Comparison of ENCODE assay signal across 8 cellular contexts in the genomic region with DNA sequence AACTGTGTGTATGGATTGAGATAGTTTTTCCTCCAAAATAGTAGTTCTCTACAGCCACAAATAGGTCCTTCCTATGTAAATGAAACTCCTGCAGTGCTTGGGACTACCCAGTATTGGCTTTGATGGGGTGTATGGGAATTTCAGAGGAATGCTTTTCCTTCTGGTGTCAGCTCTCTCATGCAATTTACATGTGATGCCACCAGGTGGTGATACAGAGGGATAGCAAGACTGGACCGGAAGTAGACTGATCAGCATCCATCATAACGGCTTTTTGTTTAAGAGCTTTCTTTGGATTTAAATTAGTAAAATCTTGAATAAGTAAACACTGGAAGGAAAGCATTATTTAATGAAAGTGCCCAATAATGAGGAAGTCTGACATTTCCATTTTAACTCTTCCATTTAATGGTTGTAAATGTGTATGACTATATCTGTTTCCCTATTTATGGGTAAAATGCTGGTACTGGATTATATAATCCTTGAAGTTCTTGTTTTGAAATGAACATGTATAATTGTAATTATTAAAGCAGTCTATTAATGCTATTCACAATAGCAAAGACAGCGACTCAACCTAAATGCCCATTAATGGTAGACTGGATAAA. TPM values are rescaled to one million over a fixed set of nuclear protein-coding genes. Genes with fewer than 3 reads are reported as not detected.
DNase-seq lines count a peak whose midpoint lies in the region; ATAC-seq and TF ChIP-seq lines count a peak whose summit lies in the region.

No MANE protein-coding gene starts in this region.

- H3K79me2 ChIP-seq in KMS-11 (ENCODE audit: insufficient read depth, low read depth): no peaks in the 10 kb centered on the region

- no peak overlapping the region for H3K4me2 ChIP-seq in KMS-11

- TF ChIP-seq CTCF in KMS-11 (conservative IDR thresholded peaks at IDR 0.05; ENCODE audit: low read depth, low read length) (peak; percentile 77), WTC11 (IDR thresholded peaks at IDR 0.05) (peak; percentile 66), neural crest cell (conservative IDR thresholded peaks at IDR 0.05) (peak; percentile 63)

- no peak overlapping the region for H3K9ac ChIP-seq in KMS-11

- H3K4me3 Mint-ChIP-seq in WTC11: no peak overlapping the region
- H3K4me3 Mint-ChIP-seq in neural crest cell: no peak overlapping the region
- H3K4me3 Mint-ChIP-seq in natural killer cell treated with Interleukin-12 subunit alpha and Interleukin-12 subunit beta and Interleukin-15 and Interleukin-18, amount 100 ng/mL, for 72 hours: no peak overlapping the region

- H3K9me3 Mint-ChIP-seq in WTC11 (peaks cover 4% of the 10 kb centered on the region), neural crest cell (peaks cover 3% of the 10 kb centered on the region)
- H3K9me3 Mint-ChIP-seq in natural killer cell treated with Interleukin-12 subunit alpha and Interleukin-12 subunit beta and Interleukin-15 and Interleukin-18, amount 100 ng/mL, for 72 hours: no peaks in the 10 kb centered on the region

- no peaks in the 10 kb centered on the region for H3K36me3 ChIP-seq in KMS-11 (ENCODE audit: insufficient read depth)
- no peaks in the 10 kb centered on the region for H3K36me3 ChIP-seq in MG63

- no peaks in the 10 kb centered on the region for H3K4me1 ChIP-seq in KMS-11 (ENCODE audit: low read depth, poor library complexity, severe bottlenecking)

- CTCF ChIA-PET in WTC11 (lab: Charles Lee): interaction anchor here (0.6 to 3.4 kb wide), 21 partner anchors 9 to 105 kb away, joined by 3 to 44 read pairs (median 4); no protein-coding TSS in a partner anchor

- H3K9me3 ChIP-seq in MG63: no peaks in the 10 kb centered on the region; the same call in 1 of the 2 replicates

- H2AFZ ChIP-seq in KMS-11 (ENCODE audit: low read depth): no peak overlapping the region

- H3K27ac Mint-ChIP-seq in WTC11 (no peak overlapping the region), neural crest cell (ENCODE audit: unreplicated experiment) (no peak overlapping the region)
- H3K27ac Mint-ChIP-seq in natural killer cell treated with Interleukin-12 subunit alpha and Interleukin-12 subunit beta and Interleukin-15 and Interleukin-18, amount 100 ng/mL, for 72 hours: no peak overlapping the region

- H3K36me3 Mint-ChIP-seq in WTC11: no peaks in the 10 kb centered on the region
- no peaks in the 10 kb centered on the region for H3K36me3 Mint-ChIP-seq in neural crest cell (ENCODE audit: low read depth)
- H3K36me3 Mint-ChIP-seq in natural killer cell treated with Interleukin-12 subunit alpha and Interleukin-12 subunit beta and Interleukin-15 and Interleukin-18, amount 100 ng/mL, for 72 hours: no peaks in the 10 kb centered on the region

- no peaks in the 10 kb centered on the region for H4K20me1 ChIP-seq in KMS-11 (ENCODE audit: insufficient read depth)

- H3K27me3 Mint-ChIP-seq in WTC11 (ENCODE audit: low read depth) (peaks cover 61% of the 10 kb centered on the region), neural crest cell (ENCODE audit: low read depth) (peaks cover 8% of the 10 kb centered on the region)
- H3K27me3 Mint-ChIP-seq in natural killer cell treated with Interleukin-12 subunit alpha and Interleukin-12 subunit beta and Interleukin-15 and Interleukin-18, amount 100 ng/mL, for 72 hours: peaks cover 7 to 10% of the 10 kb centered on the region in 2 donors

- peak; percentile 89 for ATAC-seq in WTC11
- ATAC-seq in GM18907 (IDR thresholded peaks at IDR 0.05; ENCODE audit: unreplicated experiment): no peak
- ATAC-seq in natural killer cell treated with Interleukin-12 subunit alpha and Interleukin-12 subunit beta and Interleukin-15 and Interleukin-18, amount 100 ng/mL, for 72 hours: no peak

- POLR2A ChIA-PET in WTC11 (lab: Charles Lee): no interaction called here

- DNase-seq in NCI-H2171 treated with DMSO at 0.1 percent for 48 hours (lab: John Stamatoyannopoulos, UW) (peak; percentile 18), NCI-H2171 (lab: John Stamatoyannopoulos, UW) (no peak), WTC11 (ENCODE audit: low spot score) (no peak), neural crest cell (ENCODE audit: low read depth, low spot score) (no peak), MG63 (no peak)
- DNase-seq in natural killer cell treated with Interleukin-12 subunit alpha and Interleukin-12 subunit beta and Interleukin-15 and Interleukin-18, amount 100 ng/mL, for 72 hours (ENCODE audit: low spot score): no peak

- H3K27me3 ChIP-seq in KMS-11 (ENCODE audit: insufficient read depth, low read depth): no peaks in the 10 kb centered on the region
- no peaks in the 10 kb centered on the region for H3K27me3 ChIP-seq in MG63

- H3K4me3 ChIP-seq in KMS-11 (IDR thresholded peaks at IDR 0.05; ENCODE audit: insufficient read depth, low read depth, low read length) (no peak overlapping the region), MG63 (no peak overlapping the region)

- peaks cover 11% of the 10 kb centered on the region for H3K4me1 Mint-ChIP-seq in WTC11
- no peaks in the 10 kb centered on the region for H3K4me1 Mint-ChIP-seq in neural crest cell
- no peaks in the 10 kb centered on the region for H3K4me1 Mint-ChIP-seq in natural killer cell treated with Interleukin-12 subunit alpha and Interleukin-12 subunit beta and Interleukin-15 and Interleukin-18, amount 100 ng/mL, for 72 hours (ENCODE audit: low read depth in 2 of 2)

- no peak overlapping the region for H3K27ac ChIP-seq in KMS-11

TF ChIP-seq in WTC11, 78 proteins besides CTCF, POLR2A, EP300 and RAD21 (continues in another document):
- TF ChIP-seq FOXJ3 (CRISPR knock-in tag; IDR thresholded peaks at IDR 0.05; ENCODE audit: borderline replicate concordance) (no peak), HMGA2 (CRISPR knock-in tag; IDR thresholded peaks at IDR 0.05) (no peak), ZNF423 (CRISPR knock-in tag; IDR thresholded peaks at IDR 0.05) (no peak), RELA (CRISPR knock-in tag; IDR thresholded peaks at IDR 0.05; ENCODE audit: borderline replicate concordance) (no peak), ZNF416 (CRISPR knock-in tag; IDR thresholded peaks at IDR 0.05) (no peak)
- TF ChIP-seq, protein P1, sequence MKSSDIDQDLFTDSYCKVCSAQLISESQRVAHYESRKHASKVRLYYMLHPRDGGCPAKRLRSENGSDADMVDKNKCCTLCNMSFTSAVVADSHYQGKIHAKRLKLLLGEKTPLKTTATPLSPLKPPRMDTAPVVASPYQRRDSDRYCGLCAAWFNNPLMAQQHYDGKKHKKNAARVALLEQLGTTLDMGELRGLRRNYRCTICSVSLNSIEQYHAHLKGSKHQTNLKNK (CRISPR knock-in tag; IDR thresholded peaks at IDR 0.05): no peak
- TF ChIP-seq, protein P2, sequence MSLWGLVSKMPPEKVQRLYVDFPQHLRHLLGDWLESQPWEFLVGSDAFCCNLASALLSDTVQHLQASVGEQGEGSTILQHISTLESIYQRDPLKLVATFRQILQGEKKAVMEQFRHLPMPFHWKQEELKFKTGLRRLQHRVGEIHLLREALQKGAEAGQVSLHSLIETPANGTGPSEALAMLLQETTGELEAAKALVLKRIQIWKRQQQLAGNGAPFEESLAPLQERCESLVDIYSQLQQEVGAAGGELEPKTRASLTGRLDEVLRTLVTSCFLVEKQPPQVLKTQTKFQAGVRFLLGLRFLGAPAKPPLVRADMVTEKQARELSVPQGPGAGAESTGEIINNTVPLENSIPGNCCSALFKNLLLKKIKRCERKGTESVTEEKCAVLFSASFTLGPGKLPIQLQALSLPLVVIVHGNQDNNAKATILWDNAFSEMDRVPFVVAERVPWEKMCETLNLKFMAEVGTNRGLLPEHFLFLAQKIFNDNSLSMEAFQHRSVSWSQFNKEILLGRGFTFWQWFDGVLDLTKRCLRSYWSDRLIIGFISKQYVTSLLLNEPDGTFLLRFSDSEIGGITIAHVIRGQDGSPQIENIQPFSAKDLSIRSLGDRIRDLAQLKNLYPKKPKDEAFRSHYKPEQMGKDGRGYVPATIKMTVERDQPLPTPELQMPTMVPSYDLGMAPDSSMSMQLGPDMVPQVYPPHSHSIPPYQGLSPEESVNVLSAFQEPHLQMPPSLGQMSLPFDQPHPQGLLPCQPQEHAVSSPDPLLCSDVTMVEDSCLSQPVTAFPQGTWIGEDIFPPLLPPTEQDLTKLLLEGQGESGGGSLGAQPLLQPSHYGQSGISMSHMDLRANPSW (CRISPR knock-in tag; conservative IDR thresholded peaks at IDR 0.05; ENCODE audit: low read depth): no peak
- TF ChIP-seq, protein P3, sequence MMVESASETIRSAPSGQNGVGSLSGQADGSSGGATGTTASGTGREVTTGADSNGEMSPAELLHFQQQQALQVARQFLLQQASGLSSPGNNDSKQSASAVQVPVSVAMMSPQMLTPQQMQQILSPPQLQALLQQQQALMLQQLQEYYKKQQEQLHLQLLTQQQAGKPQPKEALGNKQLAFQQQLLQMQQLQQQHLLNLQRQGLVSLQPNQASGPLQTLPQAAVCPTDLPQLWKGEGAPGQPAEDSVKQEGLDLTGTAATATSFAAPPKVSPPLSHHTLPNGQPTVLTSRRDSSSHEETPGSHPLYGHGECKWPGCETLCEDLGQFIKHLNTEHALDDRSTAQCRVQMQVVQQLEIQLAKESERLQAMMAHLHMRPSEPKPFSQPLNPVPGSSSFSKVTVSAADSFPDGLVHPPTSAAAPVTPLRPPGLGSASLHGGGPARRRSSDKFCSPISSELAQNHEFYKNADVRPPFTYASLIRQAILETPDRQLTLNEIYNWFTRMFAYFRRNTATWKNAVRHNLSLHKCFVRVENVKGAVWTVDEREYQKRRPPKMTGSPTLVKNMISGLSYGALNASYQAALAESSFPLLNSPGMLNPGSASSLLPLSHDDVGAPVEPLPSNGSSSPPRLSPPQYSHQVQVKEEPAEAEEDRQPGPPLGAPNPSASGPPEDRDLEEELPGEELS (CRISPR knock-in tag; IDR thresholded peaks at IDR 0.05): no peak
- TF ChIP-seq, protein P4, sequence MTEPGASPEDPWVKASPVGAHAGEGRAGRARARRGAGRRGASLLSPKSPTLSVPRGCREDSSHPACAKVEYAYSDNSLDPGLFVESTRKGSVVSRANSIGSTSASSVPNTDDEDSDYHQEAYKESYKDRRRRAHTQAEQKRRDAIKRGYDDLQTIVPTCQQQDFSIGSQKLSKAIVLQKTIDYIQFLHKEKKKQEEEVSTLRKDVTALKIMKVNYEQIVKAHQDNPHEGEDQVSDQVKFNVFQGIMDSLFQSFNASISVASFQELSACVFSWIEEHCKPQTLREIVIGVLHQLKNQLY (CRISPR knock-in tag; IDR thresholded peaks at IDR 0.05): no peak

RNA-seq across cellular contexts. Expression of a gene that starts 22.7 kb away (rescaled TPM):
- total RNA-seq in WTC11 (2021): 2.8 to 3.4 TPM (median 3.3 TPM) in 3 replicates
- 0.71 and 0.79 TPM in 2 replicates for total RNA-seq in neural crest cell
- total RNA-seq in MG63 (2014; rRNA removed; shearing (Covaris generic); ENCODE audit: low replicate concordance): 2.2 and 2.3 TPM in 2 replicates
- not detected for total RNA-seq in natural killer cell treated with Interleukin-12 subunit alpha and Interleukin-12 subunit beta and Interleukin-15 and Interleukin-18, amount 100 ng/mL, for 72 hours
